Comparison of ENCODE assay signal across 1 cellular context in the genomic region with DNA sequence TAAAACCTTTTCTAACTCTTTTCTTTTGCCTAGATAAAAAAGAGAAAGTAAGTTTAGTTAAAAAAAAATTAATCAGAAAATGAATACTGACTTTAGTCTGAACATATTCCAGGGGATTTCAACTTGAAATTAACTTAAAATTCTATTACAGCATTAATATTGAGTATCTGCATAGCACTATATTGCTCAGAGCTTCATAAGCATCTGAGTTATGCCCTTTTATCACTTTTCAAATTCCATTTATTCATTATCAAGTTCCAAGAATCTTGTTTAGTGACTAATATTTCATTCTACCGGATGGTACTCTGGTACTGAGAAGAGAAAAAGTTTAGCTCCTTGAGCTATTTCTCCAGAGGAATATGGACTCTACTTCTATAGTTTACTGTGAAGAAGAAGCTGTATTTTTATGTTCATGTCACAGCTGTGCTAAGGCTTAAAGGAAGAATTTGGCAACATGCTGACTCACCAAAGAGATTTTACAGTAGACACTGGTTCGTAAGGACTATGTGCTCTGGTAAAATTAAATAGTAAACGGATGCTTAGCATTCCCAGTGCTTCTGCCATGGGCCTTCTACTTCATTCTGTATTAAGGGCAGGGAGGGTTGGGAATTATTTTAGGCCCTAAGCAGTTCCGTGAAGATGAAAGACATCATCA.
A peak's percentile ranks its signal among the peaks of the same experiment; 100 is the strongest.
TF ChIP-seq lines count a peak whose summit lies in the region.

No MANE protein-coding gene starts in this region.

TF ChIP-seq in HepG2, 621 proteins besides CTCF, POLR2A, EP300 and RAD21 (continued from another document):
- TF ChIP-seq, protein P1, sequence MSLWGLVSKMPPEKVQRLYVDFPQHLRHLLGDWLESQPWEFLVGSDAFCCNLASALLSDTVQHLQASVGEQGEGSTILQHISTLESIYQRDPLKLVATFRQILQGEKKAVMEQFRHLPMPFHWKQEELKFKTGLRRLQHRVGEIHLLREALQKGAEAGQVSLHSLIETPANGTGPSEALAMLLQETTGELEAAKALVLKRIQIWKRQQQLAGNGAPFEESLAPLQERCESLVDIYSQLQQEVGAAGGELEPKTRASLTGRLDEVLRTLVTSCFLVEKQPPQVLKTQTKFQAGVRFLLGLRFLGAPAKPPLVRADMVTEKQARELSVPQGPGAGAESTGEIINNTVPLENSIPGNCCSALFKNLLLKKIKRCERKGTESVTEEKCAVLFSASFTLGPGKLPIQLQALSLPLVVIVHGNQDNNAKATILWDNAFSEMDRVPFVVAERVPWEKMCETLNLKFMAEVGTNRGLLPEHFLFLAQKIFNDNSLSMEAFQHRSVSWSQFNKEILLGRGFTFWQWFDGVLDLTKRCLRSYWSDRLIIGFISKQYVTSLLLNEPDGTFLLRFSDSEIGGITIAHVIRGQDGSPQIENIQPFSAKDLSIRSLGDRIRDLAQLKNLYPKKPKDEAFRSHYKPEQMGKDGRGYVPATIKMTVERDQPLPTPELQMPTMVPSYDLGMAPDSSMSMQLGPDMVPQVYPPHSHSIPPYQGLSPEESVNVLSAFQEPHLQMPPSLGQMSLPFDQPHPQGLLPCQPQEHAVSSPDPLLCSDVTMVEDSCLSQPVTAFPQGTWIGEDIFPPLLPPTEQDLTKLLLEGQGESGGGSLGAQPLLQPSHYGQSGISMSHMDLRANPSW (CRISPR knock-in tag; IDR thresholded peaks at IDR 0.05; ENCODE audit: borderline replicate concordance): no peak
- no peak for TF ChIP-seq ZNF20 (CRISPR knock-in tag; IDR thresholded peaks at IDR 0.05)
- no peak for TF ChIP-seq SOX5 (CRISPR knock-in tag; IDR thresholded peaks at IDR 0.05; ENCODE audit: borderline replicate concordance)
- TF ChIP-seq, protein P2, sequence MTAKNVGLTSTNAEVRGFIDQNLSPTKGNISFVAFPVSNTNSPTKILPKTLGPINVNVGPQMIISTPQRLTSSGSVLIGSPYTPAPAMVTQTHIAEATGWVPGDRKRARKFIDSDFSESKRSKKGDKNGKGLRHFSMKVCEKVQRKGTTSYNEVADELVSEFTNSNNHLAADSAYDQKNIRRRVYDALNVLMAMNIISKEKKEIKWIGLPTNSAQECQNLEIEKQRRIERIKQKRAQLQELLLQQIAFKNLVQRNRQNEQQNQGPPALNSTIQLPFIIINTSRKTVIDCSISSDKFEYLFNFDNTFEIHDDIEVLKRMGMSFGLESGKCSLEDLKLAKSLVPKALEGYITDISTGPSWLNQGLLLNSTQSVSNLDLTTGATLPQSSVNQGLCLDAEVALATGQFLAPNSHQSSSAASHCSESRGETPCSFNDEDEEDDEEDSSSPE (CRISPR knock-in tag; IDR thresholded peaks at IDR 0.05): no peak
- TF ChIP-seq CBFB (CRISPR knock-in tag; IDR thresholded peaks at IDR 0.05): no peak
- TF ChIP-seq MAFK (conservative IDR thresholded peaks at IDR 0.05 in 1 of 2, IDR thresholded peaks at IDR 0.05 in 1 of 2; ENCODE audit: low read length in 2 of 2): peak in 1 of 2 experiments; percentile 30; a peak in 2 of 4 replicates
- TF ChIP-seq, protein P3, sequence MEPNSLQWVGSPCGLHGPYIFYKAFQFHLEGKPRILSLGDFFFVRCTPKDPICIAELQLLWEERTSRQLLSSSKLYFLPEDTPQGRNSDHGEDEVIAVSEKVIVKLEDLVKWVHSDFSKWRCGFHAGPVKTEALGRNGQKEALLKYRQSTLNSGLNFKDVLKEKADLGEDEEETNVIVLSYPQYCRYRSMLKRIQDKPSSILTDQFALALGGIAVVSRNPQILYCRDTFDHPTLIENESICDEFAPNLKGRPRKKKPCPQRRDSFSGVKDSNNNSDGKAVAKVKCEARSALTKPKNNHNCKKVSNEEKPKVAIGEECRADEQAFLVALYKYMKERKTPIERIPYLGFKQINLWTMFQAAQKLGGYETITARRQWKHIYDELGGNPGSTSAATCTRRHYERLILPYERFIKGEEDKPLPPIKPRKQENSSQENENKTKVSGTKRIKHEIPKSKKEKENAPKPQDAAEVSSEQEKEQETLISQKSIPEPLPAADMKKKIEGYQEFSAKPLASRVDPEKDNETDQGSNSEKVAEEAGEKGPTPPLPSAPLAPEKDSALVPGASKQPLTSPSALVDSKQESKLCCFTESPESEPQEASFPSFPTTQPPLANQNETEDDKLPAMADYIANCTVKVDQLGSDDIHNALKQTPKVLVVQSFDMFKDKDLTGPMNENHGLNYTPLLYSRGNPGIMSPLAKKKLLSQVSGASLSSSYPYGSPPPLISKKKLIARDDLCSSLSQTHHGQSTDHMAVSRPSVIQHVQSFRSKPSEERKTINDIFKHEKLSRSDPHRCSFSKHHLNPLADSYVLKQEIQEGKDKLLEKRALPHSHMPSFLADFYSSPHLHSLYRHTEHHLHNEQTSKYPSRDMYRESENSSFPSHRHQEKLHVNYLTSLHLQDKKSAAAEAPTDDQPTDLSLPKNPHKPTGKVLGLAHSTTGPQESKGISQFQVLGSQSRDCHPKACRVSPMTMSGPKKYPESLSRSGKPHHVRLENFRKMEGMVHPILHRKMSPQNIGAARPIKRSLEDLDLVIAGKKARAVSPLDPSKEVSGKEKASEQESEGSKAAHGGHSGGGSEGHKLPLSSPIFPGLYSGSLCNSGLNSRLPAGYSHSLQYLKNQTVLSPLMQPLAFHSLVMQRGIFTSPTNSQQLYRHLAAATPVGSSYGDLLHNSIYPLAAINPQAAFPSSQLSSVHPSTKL (CRISPR knock-in tag; IDR thresholded peaks at IDR 0.05): peak; percentile 10; the same call in 1 of the 2 replicates
- TF ChIP-seq NCOA5 (CRISPR knock-in tag; IDR thresholded peaks at IDR 0.05): no peak
- no peak for TF ChIP-seq ZNF124 (CRISPR knock-in tag; IDR thresholded peaks at IDR 0.05)
- TF ChIP-seq ZNF260 (CRISPR knock-in tag; IDR thresholded peaks at IDR 0.05; ENCODE audit: borderline replicate concordance, low read depth): no peak
- TF ChIP-seq, protein P4, sequence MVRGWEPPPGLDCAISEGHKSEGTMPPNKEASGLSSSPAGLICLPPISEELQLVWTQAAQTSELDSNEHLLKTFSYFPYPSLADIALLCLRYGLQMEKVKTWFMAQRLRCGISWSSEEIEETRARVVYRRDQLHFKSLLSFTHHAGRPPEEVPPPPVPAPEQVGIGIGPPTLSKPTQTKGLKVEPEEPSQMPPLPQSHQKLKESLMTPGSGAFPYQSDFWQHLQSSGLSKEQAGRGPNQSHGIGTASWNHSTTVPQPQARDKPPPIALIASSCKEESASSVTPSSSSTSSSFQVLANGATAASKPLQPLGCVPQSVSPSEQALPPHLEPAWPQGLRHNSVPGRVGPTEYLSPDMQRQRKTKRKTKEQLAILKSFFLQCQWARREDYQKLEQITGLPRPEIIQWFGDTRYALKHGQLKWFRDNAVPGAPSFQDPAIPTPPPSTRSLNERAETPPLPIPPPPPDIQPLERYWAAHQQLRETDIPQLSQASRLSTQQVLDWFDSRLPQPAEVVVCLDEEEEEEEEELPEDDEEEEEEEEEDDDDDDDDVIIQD (CRISPR knock-in tag; IDR thresholded peaks at IDR 0.05; ENCODE audit: low read depth): 0 out of 2 replicates have a peak, but pooled peaks have one; percentile 12
TF ChIP-seq in HepG2: peak in this region for 3.
